16 cellular contexts compared by ENCODE assay signal in genomic region chr2:169819106-169819505, GRCh38. TPM values are rescaled to one million over a fixed set of nuclear protein-coding genes. Genes with fewer than 3 reads are reported as not detected.
DNase-seq lines count a peak whose midpoint lies in the region; ATAC-seq and TF ChIP-seq lines count a peak whose summit lies in the region.
"Had no signal": no experiment of that assay in that cellular context is flagged by ENCODE, and none has a peak within 500 bp of the region (broad histone marks: within the 10 kb centered on the region; RNA-seq: fewer than 3 reads in every experiment).

No MANE protein-coding gene starts in this region.

- ATAC-seq in naive thymus-derived CD8-positive, alpha-beta T cell = no peak
- ATAC-seq in natural killer cell treated with Interleukin-12 subunit alpha and Interleukin-12 subunit beta and Interleukin-15 and Interleukin-18, amount 100 ng/mL, for 72 hours = no peak

- peak overlapping the region in 8 of 10 donors; percentile 35 to 73 (median 52) for H3K27ac Mint-ChIP-seq in naive thymus-derived CD8-positive, alpha-beta T cell
- no peak overlapping the region for H3K27ac Mint-ChIP-seq in natural killer cell treated with Interleukin-12 subunit alpha and Interleukin-12 subunit beta and Interleukin-15 and Interleukin-18, amount 100 ng/mL, for 72 hours

- TF ChIP-seq CTCF in cardiac fibroblast (IDR thresholded peaks at IDR 0.05; ENCODE audit: low read depth, low read length) (no peak), coronary artery (IDR thresholded peaks at IDR 0.05) (no peak)

- no peak overlapping the region for H3K4me3 Mint-ChIP-seq in naive thymus-derived CD8-positive, alpha-beta T cell
- H3K4me3 Mint-ChIP-seq in natural killer cell treated with Interleukin-12 subunit alpha and Interleukin-12 subunit beta and Interleukin-15 and Interleukin-18, amount 100 ng/mL, for 72 hours = no peak overlapping the region

- no peaks in the 10 kb centered on the region for H3K27me3 Mint-ChIP-seq in naive thymus-derived CD8-positive, alpha-beta T cell
- no peaks in the 10 kb centered on the region for H3K27me3 Mint-ChIP-seq in natural killer cell treated with Interleukin-12 subunit alpha and Interleukin-12 subunit beta and Interleukin-15 and Interleukin-18, amount 100 ng/mL, for 72 hours

- peaks cover 4 to 73% (median 34%) of the 10 kb centered on the region in 3 donors for H3K36me3 Mint-ChIP-seq in naive thymus-derived CD8-positive, alpha-beta T cell
- peaks cover 34% of the 10 kb centered on the region for H3K36me3 Mint-ChIP-seq in natural killer cell treated with Interleukin-12 subunit alpha and Interleukin-12 subunit beta and Interleukin-15 and Interleukin-18, amount 100 ng/mL, for 72 hours

- peak overlapping the region in 1 of 2 donors; percentile 21 for H3K27ac ChIP-seq in coronary artery
- H3K27ac ChIP-seq: thyroid gland had no signal

- peaks cover 0 to 4% (median 0%) of the 10 kb centered on the region in 9 donors for H3K9me3 Mint-ChIP-seq in naive thymus-derived CD8-positive, alpha-beta T cell
- H3K9me3 Mint-ChIP-seq in natural killer cell treated with Interleukin-12 subunit alpha and Interleukin-12 subunit beta and Interleukin-15 and Interleukin-18, amount 100 ng/mL, for 72 hours = no peaks in the 10 kb centered on the region

- H3K4me3 ChIP-seq in cardiac fibroblast (replicated peaks in 1 of 2; ENCODE audit: low read depth in 2 of 2, low read length in 2 of 2) = no peak overlapping the region
- no peak overlapping the region for H3K4me3 ChIP-seq in coronary artery
- H3K4me3 ChIP-seq: thyroid gland had no signal

- POLR2A ChIA-PET in naive thymus-derived CD8-positive, alpha-beta T cell (lab: Charles Lee) = interaction anchor here (1.0 kb wide), 1 partner anchor 8 kb away, joined by 3 read pairs; the partner anchor contains the start of gene UBR3

- peaks cover 24 to 62% (median 46%) of the 10 kb centered on the region in 4 donors for H3K4me1 Mint-ChIP-seq in naive thymus-derived CD8-positive, alpha-beta T cell
- H3K4me1 Mint-ChIP-seq in natural killer cell treated with Interleukin-12 subunit alpha and Interleukin-12 subunit beta and Interleukin-15 and Interleukin-18, amount 100 ng/mL, for 72 hours (ENCODE audit: low read depth in 2 of 2) = peaks cover 31 to 33% of the 10 kb centered on the region in 2 donors

- peak; percentile 42 for DNase-seq in NCI-H82 (lab: John Stamatoyannopoulos, UW)
- DNase-seq in NCI-H82 treated with DMSO at 0.1 percent for 48 hours (lab: John Stamatoyannopoulos, UW; ENCODE audit: unreplicated experiment) = no peak
- peak; percentile 53 for DNase-seq in MV-4-11 (lab: John Stamatoyannopoulos, UW)
- DNase-seq in cardiac fibroblast (ENCODE audit: low read depth in 2 of 2) = peak; percentile 60 to 76
- no peak for DNase-seq in naive thymus-derived CD8-positive, alpha-beta T cell
- DNase-seq in coronary artery (ENCODE audit: low spot score) = no peak
- DNase-seq in natural killer cell treated with Interleukin-12 subunit alpha and Interleukin-12 subunit beta and Interleukin-15 and Interleukin-18, amount 100 ng/mL, for 72 hours (ENCODE audit: low spot score) = no peak
- DNase-seq in medulla oblongata (ENCODE audit: extremely low spot score) = no peak
- DNase-seq: ACHN; activated CD4-positive, CD25-positive, alpha-beta regulatory T cell treated with anti-CD3 and anti-CD28 coated beads, Interleukin-2, amount 50 U/mL, for 72 hours; activated naive CD4-positive, alpha-beta T cell treated with Interleukin-2 at 50 U/mL for 16 hours; DND-41; effector CD4-positive, alpha-beta T cell; MM.1S; NCI-H524 treated with DMSO at 0.1 percent for 48 hours; thyroid gland had no signal

RNA-seq across cellular contexts. Expression of gene METTL5, which starts 5.6 kb away (rescaled TPM):
- 10 to 100 TPM; 50.8 to 58.1 TPM for total RNA-seq in naive thymus-derived CD8-positive, alpha-beta T cell
- 100 to 1,000 TPM; 115 to 155 (median 130) TPM for polyA plus RNA-seq in naive thymus-derived CD8-positive, alpha-beta T cell
- total RNA-seq in natural killer cell treated with Interleukin-12 subunit alpha and Interleukin-12 subunit beta and Interleukin-15 and Interleukin-18, amount 100 ng/mL, for 72 hours = 10 to 100 TPM; 50.7 to 56.9 TPM

RNA-seq across cellular contexts. Expression of gene UBR3, which starts 8.1 kb away (rescaled TPM):
- total RNA-seq in naive thymus-derived CD8-positive, alpha-beta T cell = 10 to 100 TPM; 43.3 to 43.5 TPM
- polyA plus RNA-seq in naive thymus-derived CD8-positive, alpha-beta T cell = 10 to 100 TPM in 1 of 3 donors, 1 to 10 TPM in 2; 6.8 to 11.6 (median 7.5) TPM
- total RNA-seq in natural killer cell treated with Interleukin-12 subunit alpha and Interleukin-12 subunit beta and Interleukin-15 and Interleukin-18, amount 100 ng/mL, for 72 hours = 10 to 100 TPM; 42.7 to 54.1 TPM

RNA-seq across cellular contexts. Expression of gene SSB, which starts 20.4 kb away (rescaled TPM):
- 100 to 1,000 TPM; 110 to 115 TPM for total RNA-seq in naive thymus-derived CD8-positive, alpha-beta T cell
- polyA plus RNA-seq in naive thymus-derived CD8-positive, alpha-beta T cell = 100 to 1,000 TPM; 124 to 153 (median 128) TPM
- total RNA-seq in natural killer cell treated with Interleukin-12 subunit alpha and Interleukin-12 subunit beta and Interleukin-15 and Interleukin-18, amount 100 ng/mL, for 72 hours = 100 to 1,000 TPM in 1 of 2 donors, 10 to 100 TPM in 1; 66.8 to 105 TPM

Comparison
In these comparisons a context has a peak if more than half of its experiments do, and no peak if none do; other contexts are left out.
1. DNase-seq: peak in NCI-H82 (single experiment), MV-4-11 (single experiment) and cardiac fibroblast (2 of 2); none in NCI-H82 treated with DMSO at 0.1 percent for 48 hours (single experiment), naive thymus-derived CD8-positive, alpha-beta T cell (0 of 10), coronary artery (single experiment), natural killer cell treated with Interleukin-12 subunit alpha and Interleukin-12 subunit beta and Interleukin-15 and Interleukin-18, amount 100 ng/mL, for 72 hours (single experiment) and medulla oblongata (single experiment).
2. H3K27ac Mint-ChIP-seq: peak in naive thymus-derived CD8-positive, alpha-beta T cell (8 of 10); none in natural killer cell treated with Interleukin-12 subunit alpha and Interleukin-12 subunit beta and Interleukin-15 and Interleukin-18, amount 100 ng/mL, for 72 hours (0 of 2).